In genomic region chr15:92903956-92904831, GRCh38 we compare ENCODE assay signal across 8 cellular contexts. TPM values are rescaled to one million over a fixed set of nuclear protein-coding genes. Genes with fewer than 3 reads are reported as not detected.
DNase-seq lines count a peak whose midpoint lies in the region; TF ChIP-seq lines count a peak whose summit lies in the region.

No MANE protein-coding gene starts in this region.

- peak; percentile 99 for DNase-seq in COLO668 (lab: John Stamatoyannopoulos, UW; ENCODE audit: unreplicated experiment)
- DNase-seq in GM20000 (ENCODE audit: low spot score) = peak; percentile 86
- DNase-seq in HS-5 (ENCODE audit: low read depth) = peak; percentile 91
- peak; percentile 94 for DNase-seq in NK-92 (lab: John Stamatoyannopoulos, UW; ENCODE audit: unreplicated experiment)
- peak; percentile 99 for DNase-seq in activated CD8-positive, alpha-beta memory T cell treated with anti-CD3 and anti-CD28 coated beads for 24 hours
- DNase-seq in effector CD8-positive, alpha-beta T cell (lab: John Stamatoyannopoulos, UW) = peak; percentile 99
- peak; percentile 99 to 100 for DNase-seq in lung microvascular endothelial cell (ENCODE audit: low read depth in 2 of 2)
- peak; percentile 96 to 98 (median 96) for DNase-seq in stimulated activated CD4-positive, alpha-beta T cell treated with anti-CD3 and anti-CD28 coated beads, TNF-alpha, amount 100 ng/mL, for 4 hours (ENCODE audit: low read depth in 3 of 3)

- TF ChIP-seq CTCF in GM20000 (IDR thresholded peaks at IDR 0.05; ENCODE audit: extremely low read depth, missing control alignments) = no peak

RNA-seq across cellular contexts. Expression of gene CHD2, which starts 4.1 kb away (rescaled TPM):
- total RNA-seq in lung microvascular endothelial cell = 39.7 and 51.2 TPM in 2 replicates

Comparison
In these comparisons a context has a peak if more than half of its experiments do, and no peak if none do; other contexts are left out.
1. Peak in every context shown above with its lines: DNase-seq.